12 cellular contexts compared by ENCODE assay signal in the genomic region with DNA sequence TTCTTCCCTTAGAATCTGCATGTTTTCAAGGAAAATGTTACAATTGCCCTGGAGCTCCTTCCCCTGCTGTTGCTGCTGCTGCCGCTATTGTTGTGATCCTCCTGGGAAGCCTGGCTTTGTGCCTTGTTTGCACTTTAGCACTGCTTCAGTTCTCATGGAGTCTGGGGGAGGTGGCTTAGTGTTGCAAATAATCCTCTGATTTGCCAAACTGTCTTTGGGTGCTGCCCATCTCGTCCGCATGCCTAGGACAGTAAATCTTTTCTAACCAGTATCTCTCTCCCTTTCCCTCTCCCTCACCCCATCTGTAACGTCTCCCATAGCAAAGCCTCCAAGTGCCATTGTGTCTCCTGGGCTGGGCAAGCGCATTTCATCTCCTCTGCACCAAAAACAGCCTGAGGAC. TPM values are rescaled to one million over a fixed set of nuclear protein-coding genes. Genes with fewer than 3 reads are reported as not detected.
DNase-seq lines count a peak whose midpoint lies in the region; ATAC-seq and TF ChIP-seq lines count a peak whose summit lies in the region.
"Had no signal": no experiment of that assay in that cellular context is flagged by ENCODE, and none has a peak within 500 bp of the region (broad histone marks: within the 10 kb centered on the region; RNA-seq: fewer than 3 reads in every experiment).

No MANE protein-coding gene starts in this region.

- no peak for TF ChIP-seq POLR2A in uterus (IDR thresholded peaks at IDR 0.05)
- TF ChIP-seq POLR2A in suprapubic skin (IDR thresholded peaks at IDR 0.05) = no peak

- no peaks in the 10 kb centered on the region for H4K20me1 ChIP-seq in SK-N-SH (ENCODE audit: insufficient read depth)

- H3K4me2 ChIP-seq in SK-N-SH = no peak overlapping the region

- H3K9me2 ChIP-seq in SK-N-SH = no peaks in the 10 kb centered on the region

- no peak overlapping the region for H3K4me3 ChIP-seq in SK-N-SH (ENCODE audit: low read depth in 2 of 2, low read length in 1 of 2)
- peak overlapping the region; percentile 38; the same call in 1 of the 2 replicates for H3K4me3 ChIP-seq in SK-N-MC
- H3K4me3 ChIP-seq in uterus = no peak overlapping the region
- no peak overlapping the region for H3K4me3 ChIP-seq in suprapubic skin

- intact Hi-C loops in uterus (cut with DNase I; ENCODE audit: low total_unique reads) = no loop called here

- H3K27me3 ChIP-seq in SK-N-SH (ENCODE audit: insufficient read depth) = no peaks in the 10 kb centered on the region
- H3K27me3 ChIP-seq in uterus = no peaks in the 10 kb centered on the region
- H3K27me3 ChIP-seq in suprapubic skin = no peaks in the 10 kb centered on the region

- ATAC-seq in SK-N-SH treated with all-trans-retinoic acid at 6 μM for 48 hours = no peak; the same call in 2 of the 3 replicates

- WGBS in SK-N-SH (ENCODE audit: low lambda C conversion rate) = 17% methylated on average over 5 of the region's 5 CpGs
- 27% methylated on average over 5 of the region's 5 CpGs for WGBS in suprapubic skin

- H3K79me2 ChIP-seq in SK-N-SH (ENCODE audit: insufficient read depth) = no peaks in the 10 kb centered on the region

- no peaks in the 10 kb centered on the region for H3K9me3 ChIP-seq in SK-N-SH
- H3K9me3 ChIP-seq in SK-N-MC (ENCODE audit: low read depth, low read length) = no peaks in the 10 kb centered on the region
- no peaks in the 10 kb centered on the region for H3K9me3 ChIP-seq in uterus
- H3K9me3 ChIP-seq in suprapubic skin = no peaks in the 10 kb centered on the region

- TF ChIP-seq RAD21 in SK-N-SH (IDR thresholded peaks at IDR 0.05; ENCODE audit: low read length) = no peak

- CTCF ChIA-PET in SK-N-SH (lab: Yijun Ruan, JAX) = interaction anchor here (1.1 kb wide), 1 partner anchor 15 kb away, joined by 3 read pairs; no protein-coding TSS in a partner anchor

- H3K27ac ChIP-seq in SK-N-SH (ENCODE audit: low read depth in 2 of 2, low read length in 1 of 2) (peak overlapping the region in 1 of 2 experiments; percentile 90; a peak in 2 of 4 replicates), SK-N-MC (no peak overlapping the region), uterus (no peak overlapping the region), suprapubic skin (no peak overlapping the region)

- no peak overlapping the region for H3K9ac ChIP-seq in SK-N-SH
- no peak overlapping the region for H3K9ac ChIP-seq in SK-N-MC (ENCODE audit: insufficient read length)

- TF ChIP-seq CTCF in SK-N-SH (IDR thresholded peaks at IDR 0.05) = no peak
- TF ChIP-seq CTCF in uterus (IDR thresholded peaks at IDR 0.05) = no peak
- no peak for TF ChIP-seq CTCF in suprapubic skin (IDR thresholded peaks at IDR 0.05)

- TF ChIP-seq EP300 in SK-N-SH (IDR thresholded peaks at IDR 0.05; ENCODE audit: borderline replicate concordance in 1 of 2, low read depth in 1 of 2, low read length in 1 of 2) (no peak), suprapubic skin (IDR thresholded peaks at IDR 0.05) (no peak)

- no peaks in the 10 kb centered on the region for H3K36me3 ChIP-seq in SK-N-SH (replicated peaks in 1 of 2; ENCODE audit: control insufficient read depth in 1 of 2, insufficient read depth in 2 of 2, low read length in 1 of 2)
- no peaks in the 10 kb centered on the region for H3K36me3 ChIP-seq in SK-N-MC (ENCODE audit: insufficient read depth, low read length)
- H3K36me3 ChIP-seq in uterus = no peaks in the 10 kb centered on the region
- H3K36me3 ChIP-seq in suprapubic skin = no peaks in the 10 kb centered on the region

- DNase-seq in SK-N-SH = peak; percentile 78
- peak; percentile 42 for DNase-seq in SK-N-MC (ENCODE audit: low read depth, low spot score)
- peak; percentile 85 for DNase-seq in iPS DF 4.7 (ENCODE audit: extremely low read depth, low spot score)
- peak; percentile 22 to 25 for DNase-seq in uterus
- no peak for DNase-seq in activated effector memory CD4-positive, alpha-beta T cell treated with anti-CD3 and anti-CD28 coated beads, Interleukin-2, amount 50 U/mL, for 16 hours
- DNase-seq in HuH-7.5 (ENCODE audit: low spot score) = no peak
- DNase-seq in suprapubic skin (ENCODE audit: low spot score in 2 of 2) = no peak

- H3F3A ChIP-seq in SK-N-SH (replicated peaks; ENCODE audit: insufficient read depth) = no peaks in the 10 kb centered on the region

- H3K4me1 ChIP-seq in SK-N-SH (ENCODE audit: control insufficient read depth in 1 of 2, insufficient read depth in 2 of 2, low read depth in 1 of 2, low read length in 1 of 2) (peaks cover 0 to 20% of the 10 kb centered on the region in 2 experiments; a peak in 2 of 4 replicates), uterus (no peaks in the 10 kb centered on the region), suprapubic skin (peaks cover 12% of the 10 kb centered on the region)

- no peak overlapping the region for H2AFZ ChIP-seq in SK-N-SH (ENCODE audit: low read depth)

- POLR2A ChIA-PET in SK-N-SH (lab: Yijun Ruan, JAX) = no interaction called here

TF ChIP-seq in SK-N-SH, 30 proteins besides CTCF, POLR2A, EP300 and RAD21:
- 0 out of 2 replicates have a peak, but pooled peaks have one; percentile 14 for TF ChIP-seq FOXJ3 (CRISPR knock-in tag; IDR thresholded peaks at IDR 0.05)
- TF ChIP-seq, protein P1, sequence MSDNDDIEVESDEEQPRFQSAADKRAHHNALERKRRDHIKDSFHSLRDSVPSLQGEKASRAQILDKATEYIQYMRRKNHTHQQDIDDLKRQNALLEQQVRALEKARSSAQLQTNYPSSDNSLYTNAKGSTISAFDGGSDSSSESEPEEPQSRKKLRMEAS (IDR thresholded peaks at IDR 0.05; ENCODE audit: low read depth) = no peak

TF ChIP-seq in SK-N-SH treated with all-trans-retinoic acid at 6 μM for 48 hours, 23 proteins besides CTCF, POLR2A, EP300 and RAD21:
- TF ChIP-seq SNAI2 (CRISPR knock-in tag; IDR thresholded peaks at IDR 0.05) = no peak
- no peak for TF ChIP-seq OSR1 (CRISPR knock-in tag; IDR thresholded peaks at IDR 0.05)
- no peak for TF ChIP-seq ZNF70 (CRISPR knock-in tag; IDR thresholded peaks at IDR 0.05)
- TF ChIP-seq ZFP3 (CRISPR knock-in tag; IDR thresholded peaks at IDR 0.05) = no peak
- TF ChIP-seq GLIS3 (CRISPR knock-in tag; IDR thresholded peaks at IDR 0.05) = no peak
- TF ChIP-seq, protein P2, sequence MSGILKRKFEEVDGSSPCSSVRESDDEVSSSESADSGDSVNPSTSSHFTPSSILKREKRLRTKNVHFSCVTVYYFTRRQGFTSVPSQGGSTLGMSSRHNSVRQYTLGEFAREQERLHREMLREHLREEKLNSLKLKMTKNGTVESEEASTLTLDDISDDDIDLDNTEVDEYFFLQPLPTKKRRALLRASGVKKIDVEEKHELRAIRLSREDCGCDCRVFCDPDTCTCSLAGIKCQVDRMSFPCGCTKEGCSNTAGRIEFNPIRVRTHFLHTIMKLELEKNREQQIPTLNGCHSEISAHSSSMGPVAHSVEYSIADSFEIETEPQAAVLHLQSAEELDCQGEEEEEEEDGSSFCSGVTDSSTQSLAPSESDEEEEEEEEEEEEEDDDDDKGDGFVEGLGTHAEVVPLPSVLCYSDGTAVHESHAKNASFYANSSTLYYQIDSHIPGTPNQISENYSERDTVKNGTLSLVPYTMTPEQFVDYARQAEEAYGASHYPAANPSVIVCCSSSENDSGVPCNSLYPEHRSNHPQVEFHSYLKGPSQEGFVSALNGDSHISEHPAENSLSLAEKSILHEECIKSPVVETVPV (CRISPR knock-in tag; IDR thresholded peaks at IDR 0.05) = no peak
- TF ChIP-seq ESRRG (CRISPR knock-in tag; IDR thresholded peaks at IDR 0.05) = no peak
- no peak for TF ChIP-seq CSDC2 (CRISPR knock-in tag; IDR thresholded peaks at IDR 0.05)
- TF ChIP-seq RARB (CRISPR knock-in tag; IDR thresholded peaks at IDR 0.05) = no peak
- TF ChIP-seq BACH2 (CRISPR knock-in tag; IDR thresholded peaks at IDR 0.05; ENCODE audit: borderline replicate concordance) = no peak
- no peak for TF ChIP-seq TCF4 (CRISPR knock-in tag; IDR thresholded peaks at IDR 0.05; ENCODE audit: borderline replicate concordance)
- no peak for TF ChIP-seq TOX (CRISPR knock-in tag; IDR thresholded peaks at IDR 0.05; ENCODE audit: borderline replicate concordance)
- TF ChIP-seq ZNF565 (CRISPR knock-in tag; conservative IDR thresholded peaks at IDR 0.05; ENCODE audit: low read depth) = no peak
- TF ChIP-seq, protein P3, sequence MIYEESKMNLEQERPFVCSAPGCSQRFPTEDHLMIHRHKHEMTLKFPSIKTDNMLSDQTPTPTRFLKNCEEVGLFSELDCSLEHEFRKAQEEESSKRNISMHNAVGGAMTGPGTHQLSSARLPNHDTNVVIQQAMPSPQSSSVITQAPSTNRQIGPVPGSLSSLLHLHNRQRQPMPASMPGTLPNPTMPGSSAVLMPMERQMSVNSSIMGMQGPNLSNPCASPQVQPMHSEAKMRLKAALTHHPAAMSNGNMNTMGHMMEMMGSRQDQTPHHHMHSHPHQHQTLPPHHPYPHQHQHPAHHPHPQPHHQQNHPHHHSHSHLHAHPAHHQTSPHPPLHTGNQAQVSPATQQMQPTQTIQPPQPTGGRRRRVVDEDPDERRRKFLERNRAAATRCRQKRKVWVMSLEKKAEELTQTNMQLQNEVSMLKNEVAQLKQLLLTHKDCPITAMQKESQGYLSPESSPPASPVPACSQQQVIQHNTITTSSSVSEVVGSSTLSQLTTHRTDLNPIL (CRISPR knock-in tag; IDR thresholded peaks at IDR 0.05; ENCODE audit: low read depth) = no peak
- TF ChIP-seq PPARA (CRISPR knock-in tag; IDR thresholded peaks at IDR 0.05; ENCODE audit: borderline replicate concordance) = no peak
- TF ChIP-seq ZFP30 (CRISPR knock-in tag; IDR thresholded peaks at IDR 0.05) = no peak
- TF ChIP-seq, protein P4, sequence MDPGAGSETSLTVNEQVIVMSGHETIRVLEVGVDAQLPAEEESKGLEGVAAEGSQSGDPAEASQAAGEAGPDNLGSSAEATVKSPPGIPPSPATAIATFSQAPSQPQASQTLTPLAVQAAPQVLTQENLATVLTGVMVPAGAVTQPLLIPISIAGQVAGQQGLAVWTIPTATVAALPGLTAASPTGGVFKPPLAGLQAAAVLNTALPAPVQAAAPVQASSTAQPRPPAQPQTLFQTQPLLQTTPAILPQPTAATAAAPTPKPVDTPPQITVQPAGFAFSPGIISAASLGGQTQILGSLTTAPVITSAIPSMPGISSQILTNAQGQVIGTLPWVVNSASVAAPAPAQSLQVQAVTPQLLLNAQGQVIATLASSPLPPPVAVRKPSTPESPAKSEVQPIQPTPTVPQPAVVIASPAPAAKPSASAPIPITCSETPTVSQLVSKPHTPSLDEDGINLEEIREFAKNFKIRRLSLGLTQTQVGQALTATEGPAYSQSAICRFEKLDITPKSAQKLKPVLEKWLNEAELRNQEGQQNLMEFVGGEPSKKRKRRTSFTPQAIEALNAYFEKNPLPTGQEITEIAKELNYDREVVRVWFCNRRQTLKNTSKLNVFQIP (CRISPR knock-in tag; IDR thresholded peaks at IDR 0.05; ENCODE audit: borderline replicate concordance, low read depth) = no peak
- TF ChIP-seq ISL1 (CRISPR knock-in tag; IDR thresholded peaks at IDR 0.05) = no peak
- TF ChIP-seq ZC3H10 (CRISPR knock-in tag; IDR thresholded peaks at IDR 0.05) = no peak

RNA-seq across cellular contexts. Expression of a gene that starts 30.3 kb away (rescaled TPM):
- not detected in 2 replicates for polyA plus RNA-seq in SK-N-SH (2012; rRNA removed)
- not detected in 2 replicates for polyA plus RNA-seq in SK-N-SH (2012; cell fraction: cytosol; rRNA removed)
- not detected in 2 replicates for polyA plus RNA-seq in SK-N-SH (2012; cell fraction: nucleus; rRNA removed)
- total RNA-seq in uterus = not detected
- not detected for total RNA-seq in suprapubic skin
- total RNA-seq: bronchial epithelial cell, kidney epithelial cell, urinary bladder had no signal
- polyA plus RNA-seq: AG04450, urinary bladder had no signal

Comparison
In these comparisons a context has a peak if more than half of its experiments do, and no peak if none do; other contexts are left out.
1. DNase-seq: peak in SK-N-SH (single experiment), SK-N-MC (single experiment), iPS DF 4.7 (single experiment) and uterus (2 of 2); none in activated effector memory CD4-positive, alpha-beta T cell treated with anti-CD3 and anti-CD28 coated beads, Interleukin-2, amount 50 U/mL, for 16 hours (single experiment), HuH-7.5 (single experiment) and suprapubic skin (0 of 2).